20 cellular contexts compared by ENCODE assay signal in genomic region chr6:128078276-128078675, GRCh38.
DNase-seq lines count a peak whose midpoint lies in the region; ATAC-seq and TF ChIP-seq lines count a peak whose summit lies in the region.
"Had no signal": no experiment of that assay in that cellular context is flagged by ENCODE, and none has a peak within 500 bp of the region (broad histone marks: within the 10 kb centered on the region; RNA-seq: fewer than 3 reads in every experiment).

No MANE protein-coding gene starts in this region.

- no peaks in the 10 kb centered on the region for H3K36me3 Mint-ChIP-seq in stimulated activated effector memory CD8-positive, alpha-beta T cell treated with anti-CD3 and anti-CD28 coated beads, Interleukin-12 subunit alpha, Interleukin-12 subunit beta, amount 100 ng/mL, for 72 hours

- no peak for DNase-seq in germinal center (ENCODE audit: low spot score)
- no peak for DNase-seq in stimulated activated effector memory CD8-positive, alpha-beta T cell treated with anti-CD3 and anti-CD28 coated beads, Interleukin-12 subunit alpha, Interleukin-12 subunit beta, amount 100 ng/mL, for 72 hours (ENCODE audit: low spot score in 2 of 2)
- no peak for DNase-seq in spleen
- DNase-seq in NCI-H1436 treated with DMSO at 0.1 percent for 48 hours (lab: John Stamatoyannopoulos, UW) = no peak
- DNase-seq: activated CD4-positive, alpha-beta T cell treated with anti-CD3 and anti-CD28 coated beads for 48 hours; Caco-2; cortex of kidney; foreskin keratinocyte; NCI-H2107; NCI-H524; stimulated activated CD8-positive, alpha-beta memory T cell treated with anti-CD3 and anti-CD28 coated beads, Interleukin-4, amount 100 ng/mL, for 48 hours; SW 1271 had no signal

- H3K4me3 Mint-ChIP-seq in stimulated activated effector memory CD8-positive, alpha-beta T cell treated with anti-CD3 and anti-CD28 coated beads, Interleukin-12 subunit alpha, Interleukin-12 subunit beta, amount 100 ng/mL, for 72 hours = no peak overlapping the region

- no peak for TF ChIP-seq CTCF in spleen (IDR thresholded peaks at IDR 0.05 in 8 of 11, conservative IDR thresholded peaks at IDR 0.05 in 3 of 11)

- H3K9me3 Mint-ChIP-seq in stimulated activated effector memory CD8-positive, alpha-beta T cell treated with anti-CD3 and anti-CD28 coated beads, Interleukin-12 subunit alpha, Interleukin-12 subunit beta, amount 100 ng/mL, for 72 hours = no peaks in the 10 kb centered on the region
- H3K9me3 Mint-ChIP-seq: activated T-helper 2 cell treated with anti-CD3 and anti-CD28 coated beads, Interferon-gamma antibody, Interleukin-2, Interleukin-4, amounts not matched to agents 10 μg/mL and 5 μg/mL and 100 μg/mL, durations not matched to agents 14 hours and 24 hours and 36 hours had no signal

- no peak overlapping the region for H3K27ac ChIP-seq in spleen
- H3K27ac ChIP-seq: foreskin keratinocyte, prostate gland, skin epidermis, suprapubic skin had no signal

- no peaks in the 10 kb centered on the region for H3K4me1 Mint-ChIP-seq in stimulated activated effector memory CD8-positive, alpha-beta T cell treated with anti-CD3 and anti-CD28 coated beads, Interleukin-12 subunit alpha, Interleukin-12 subunit beta, amount 100 ng/mL, for 72 hours

- no peaks in the 10 kb centered on the region for H3K9me3 ChIP-seq in spleen
- H3K9me3 ChIP-seq: Caco-2, prostate gland, suprapubic skin had no signal

- ATAC-seq in GM19043 (IDR thresholded peaks at IDR 0.05; ENCODE audit: low read depth, unreplicated experiment) (peak; percentile 67), GM21786 (IDR thresholded peaks at IDR 0.05; ENCODE audit: unreplicated experiment) (peak; percentile 69), HG03159 (IDR thresholded peaks at IDR 0.05; ENCODE audit: unreplicated experiment) (peak; percentile 78)
- no peak for ATAC-seq in stimulated activated effector memory CD8-positive, alpha-beta T cell treated with anti-CD3 and anti-CD28 coated beads, Interleukin-12 subunit alpha, Interleukin-12 subunit beta, amount 100 ng/mL, for 72 hours
- ATAC-seq: foreskin keratinocyte, K562 had no signal

- 71 to 88% (median 76%) methylated on average over 2 of the region's 2 CpGs for WGBS in spleen, 5 donors

- H3K27ac Mint-ChIP-seq in stimulated activated effector memory CD8-positive, alpha-beta T cell treated with anti-CD3 and anti-CD28 coated beads, Interleukin-12 subunit alpha, Interleukin-12 subunit beta, amount 100 ng/mL, for 72 hours = no peak overlapping the region
- H3K27ac Mint-ChIP-seq: activated T-helper 2 cell treated with anti-CD3 and anti-CD28 coated beads, Interferon-gamma antibody, Interleukin-2, Interleukin-4, amounts not matched to agents 10 μg/mL and 5 μg/mL and 100 μg/mL, durations not matched to agents 14 hours and 24 hours and 36 hours had no signal

- H3K4me1 ChIP-seq in spleen = no peaks in the 10 kb centered on the region
- H3K4me1 ChIP-seq: Caco-2, foreskin keratinocyte, prostate gland, suprapubic skin had no signal

- peaks cover 0 to 59% (median 0%) of the 10 kb centered on the region in 6 donors for H3K36me3 ChIP-seq in spleen
- H3K36me3 ChIP-seq: prostate gland had no signal

- no peak for TF ChIP-seq POLR2A in spleen (IDR thresholded peaks at IDR 0.05)

- H3K4me3 ChIP-seq in spleen = no peak overlapping the region
- H3K4me3 ChIP-seq: K562, prostate gland, skin epidermis, suprapubic skin had no signal

- no peaks in the 10 kb centered on the region for H3K27me3 ChIP-seq in spleen (replicated peaks in 1 of 7)
- H3K27me3 ChIP-seq: foreskin keratinocyte, suprapubic skin had no signal

- intact Hi-C loops in spleen (cut with DNase I; ENCODE audit: low total_unique reads) = no loop called here
